1 cellular context compared by ENCODE assay signal in the genomic region with DNA sequence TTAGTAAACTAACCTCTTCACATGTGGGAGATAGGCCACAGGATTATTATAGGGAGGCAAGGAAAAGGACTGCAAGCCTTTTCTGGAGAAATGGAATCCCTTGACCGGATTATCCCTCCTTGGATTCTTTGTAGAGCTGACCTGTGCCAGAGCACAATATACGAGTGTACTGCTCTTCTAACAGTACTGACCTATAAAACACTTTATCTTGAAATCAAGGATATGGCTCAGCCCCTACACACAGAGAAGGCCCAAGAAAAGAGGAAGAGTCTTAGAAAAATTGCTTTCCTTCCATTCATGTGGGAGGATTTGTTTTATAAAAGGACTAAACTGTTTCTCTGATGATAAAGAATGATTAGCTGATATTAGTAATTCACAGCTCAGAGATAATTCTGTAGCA.
TF ChIP-seq lines count a peak whose summit lies in the region.

No MANE protein-coding gene starts in this region.

TF ChIP-seq in K562, 482 proteins besides CTCF, POLR2A, EP300 and RAD21 (continued from another document):
- TF ChIP-seq, protein P1, sequence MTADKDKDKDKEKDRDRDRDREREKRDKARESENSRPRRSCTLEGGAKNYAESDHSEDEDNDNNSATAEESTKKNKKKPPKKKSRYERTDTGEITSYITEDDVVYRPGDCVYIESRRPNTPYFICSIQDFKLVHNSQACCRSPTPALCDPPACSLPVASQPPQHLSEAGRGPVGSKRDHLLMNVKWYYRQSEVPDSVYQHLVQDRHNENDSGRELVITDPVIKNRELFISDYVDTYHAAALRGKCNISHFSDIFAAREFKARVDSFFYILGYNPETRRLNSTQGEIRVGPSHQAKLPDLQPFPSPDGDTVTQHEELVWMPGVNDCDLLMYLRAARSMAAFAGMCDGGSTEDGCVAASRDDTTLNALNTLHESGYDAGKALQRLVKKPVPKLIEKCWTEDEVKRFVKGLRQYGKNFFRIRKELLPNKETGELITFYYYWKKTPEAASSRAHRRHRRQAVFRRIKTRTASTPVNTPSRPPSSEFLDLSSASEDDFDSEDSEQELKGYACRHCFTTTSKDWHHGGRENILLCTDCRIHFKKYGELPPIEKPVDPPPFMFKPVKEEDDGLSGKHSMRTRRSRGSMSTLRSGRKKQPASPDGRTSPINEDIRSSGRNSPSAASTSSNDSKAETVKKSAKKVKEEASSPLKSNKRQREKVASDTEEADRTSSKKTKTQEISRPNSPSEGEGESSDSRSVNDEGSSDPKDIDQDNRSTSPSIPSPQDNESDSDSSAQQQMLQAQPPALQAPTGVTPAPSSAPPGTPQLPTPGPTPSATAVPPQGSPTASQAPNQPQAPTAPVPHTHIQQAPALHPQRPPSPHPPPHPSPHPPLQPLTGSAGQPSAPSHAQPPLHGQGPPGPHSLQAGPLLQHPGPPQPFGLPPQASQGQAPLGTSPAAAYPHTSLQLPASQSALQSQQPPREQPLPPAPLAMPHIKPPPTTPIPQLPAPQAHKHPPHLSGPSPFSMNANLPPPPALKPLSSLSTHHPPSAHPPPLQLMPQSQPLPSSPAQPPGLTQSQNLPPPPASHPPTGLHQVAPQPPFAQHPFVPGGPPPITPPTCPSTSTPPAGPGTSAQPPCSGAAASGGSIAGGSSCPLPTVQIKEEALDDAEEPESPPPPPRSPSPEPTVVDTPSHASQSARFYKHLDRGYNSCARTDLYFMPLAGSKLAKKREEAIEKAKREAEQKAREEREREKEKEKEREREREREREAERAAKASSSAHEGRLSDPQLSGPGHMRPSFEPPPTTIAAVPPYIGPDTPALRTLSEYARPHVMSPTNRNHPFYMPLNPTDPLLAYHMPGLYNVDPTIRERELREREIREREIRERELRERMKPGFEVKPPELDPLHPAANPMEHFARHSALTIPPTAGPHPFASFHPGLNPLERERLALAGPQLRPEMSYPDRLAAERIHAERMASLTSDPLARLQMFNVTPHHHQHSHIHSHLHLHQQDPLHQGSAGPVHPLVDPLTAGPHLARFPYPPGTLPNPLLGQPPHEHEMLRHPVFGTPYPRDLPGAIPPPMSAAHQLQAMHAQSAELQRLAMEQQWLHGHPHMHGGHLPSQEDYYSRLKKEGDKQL (CRISPR knock-in tag; IDR thresholded peaks at IDR 0.05; ENCODE audit: borderline replicate concordance), result no peak
- TF ChIP-seq, protein P2, sequence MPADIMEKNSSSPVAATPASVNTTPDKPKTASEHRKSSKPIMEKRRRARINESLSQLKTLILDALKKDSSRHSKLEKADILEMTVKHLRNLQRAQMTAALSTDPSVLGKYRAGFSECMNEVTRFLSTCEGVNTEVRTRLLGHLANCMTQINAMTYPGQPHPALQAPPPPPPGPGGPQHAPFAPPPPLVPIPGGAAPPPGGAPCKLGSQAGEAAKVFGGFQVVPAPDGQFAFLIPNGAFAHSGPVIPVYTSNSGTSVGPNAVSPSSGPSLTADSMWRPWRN (IDR thresholded peaks at IDR 0.05; ENCODE audit: low read depth), result 0 out of 2 replicates have a peak, but pooled peaks have one; percentile 20
- no peak for TF ChIP-seq ZFP30 (CRISPR knock-in tag; IDR thresholded peaks at IDR 0.05; ENCODE audit: borderline replicate concordance)
- TF ChIP-seq ZNF584 (CRISPR knock-in tag; IDR thresholded peaks at IDR 0.05; ENCODE audit: low read depth), result peak; percentile 60; the same call in 1 of the 2 replicates
- TF ChIP-seq NONO (IDR thresholded peaks at IDR 0.05; ENCODE audit: low read depth in 2 of 2, low read length in 1 of 2), result 0 out of 4 replicates have a peak, but pooled peaks of 1 of the 2 experiments have one; percentile 9
- peak; percentile 91 for TF ChIP-seq SPI1 (IDR thresholded peaks at IDR 0.05; ENCODE audit: borderline replicate concordance, low read depth, low read length)
- peak; percentile 25 for TF ChIP-seq DACH1 (IDR thresholded peaks at IDR 0.05; ENCODE audit: partially characterized antibody)
- 0 out of 2 replicates have a peak, but pooled peaks have one; percentile 42 for TF ChIP-seq GATAD2B (IDR thresholded peaks at IDR 0.05; ENCODE audit: borderline replicate concordance)
- TF ChIP-seq RCOR1 (IDR thresholded peaks at IDR 0.05; ENCODE audit: borderline replicate concordance in 1 of 2, low read depth in 2 of 2, low read length in 2 of 2), result no peak
- TF ChIP-seq ZNF445 (CRISPR knock-in tag; IDR thresholded peaks at IDR 0.05; ENCODE audit: low read depth), result no peak
- TF ChIP-seq, protein P3, sequence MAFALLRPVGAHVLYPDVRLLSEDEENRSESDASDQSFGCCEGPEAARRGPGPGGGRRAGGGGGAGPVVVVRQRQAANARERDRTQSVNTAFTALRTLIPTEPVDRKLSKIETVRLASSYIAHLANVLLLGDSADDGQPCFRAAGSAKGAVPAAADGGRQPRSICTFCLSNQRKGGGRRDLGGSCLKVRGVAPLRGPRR (CRISPR knock-in tag; IDR thresholded peaks at IDR 0.05), result no peak
- TF ChIP-seq FOSL1 (tag; conservative IDR thresholded peaks at IDR 0.05), result 0 out of 2 replicates have a peak, but pooled peaks have one; percentile 30
- no peak for TF ChIP-seq TEAD4 (IDR thresholded peaks at IDR 0.05; ENCODE audit: low read length)
- no peak for TF ChIP-seq TEAD4 (CRISPR knock-in tag; IDR thresholded peaks at IDR 0.05; ENCODE audit: borderline replicate concordance)
- TF ChIP-seq, protein P4, sequence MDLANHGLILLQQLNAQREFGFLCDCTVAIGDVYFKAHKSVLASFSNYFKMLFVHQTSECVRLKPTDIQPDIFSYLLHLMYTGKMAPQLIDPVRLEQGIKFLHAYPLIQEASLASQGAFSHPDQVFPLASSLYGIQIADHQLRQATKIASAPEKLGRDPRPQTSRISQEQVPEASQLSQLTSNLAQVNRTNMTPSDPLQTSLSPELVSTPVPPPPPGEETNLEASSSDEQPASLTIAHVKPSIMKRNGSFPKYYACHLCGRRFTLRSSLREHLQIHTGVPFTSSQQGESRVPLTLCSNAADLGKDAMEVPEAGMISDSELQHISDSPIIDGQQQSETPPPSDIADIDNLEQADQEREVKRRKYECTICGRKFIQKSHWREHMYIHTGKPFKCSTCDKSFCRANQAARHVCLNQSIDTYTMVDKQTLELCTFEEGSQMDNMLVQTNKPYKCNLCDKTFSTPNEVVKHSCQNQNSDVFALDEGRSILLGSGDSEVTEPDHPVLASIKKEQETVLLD (IDR thresholded peaks at IDR 0.05), result peak; percentile 15; the same call in 1 of the 2 replicates
- TF ChIP-seq PCBP1 (IDR thresholded peaks at IDR 0.05; ENCODE audit: low read depth, low read length, poor library complexity, severe bottlenecking), result no peak
- TF ChIP-seq, protein P5, sequence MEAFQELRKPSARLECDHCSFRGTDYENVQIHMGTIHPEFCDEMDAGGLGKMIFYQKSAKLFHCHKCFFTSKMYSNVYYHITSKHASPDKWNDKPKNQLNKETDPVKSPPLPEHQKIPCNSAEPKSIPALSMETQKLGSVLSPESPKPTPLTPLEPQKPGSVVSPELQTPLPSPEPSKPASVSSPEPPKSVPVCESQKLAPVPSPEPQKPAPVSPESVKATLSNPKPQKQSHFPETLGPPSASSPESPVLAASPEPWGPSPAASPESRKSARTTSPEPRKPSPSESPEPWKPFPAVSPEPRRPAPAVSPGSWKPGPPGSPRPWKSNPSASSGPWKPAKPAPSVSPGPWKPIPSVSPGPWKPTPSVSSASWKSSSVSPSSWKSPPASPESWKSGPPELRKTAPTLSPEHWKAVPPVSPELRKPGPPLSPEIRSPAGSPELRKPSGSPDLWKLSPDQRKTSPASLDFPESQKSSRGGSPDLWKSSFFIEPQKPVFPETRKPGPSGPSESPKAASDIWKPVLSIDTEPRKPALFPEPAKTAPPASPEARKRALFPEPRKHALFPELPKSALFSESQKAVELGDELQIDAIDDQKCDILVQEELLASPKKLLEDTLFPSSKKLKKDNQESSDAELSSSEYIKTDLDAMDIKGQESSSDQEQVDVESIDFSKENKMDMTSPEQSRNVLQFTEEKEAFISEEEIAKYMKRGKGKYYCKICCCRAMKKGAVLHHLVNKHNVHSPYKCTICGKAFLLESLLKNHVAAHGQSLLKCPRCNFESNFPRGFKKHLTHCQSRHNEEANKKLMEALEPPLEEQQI (IDR thresholded peaks at IDR 0.05), result 0 out of 2 replicates have a peak, but pooled peaks have one; percentile 17
